1 cellular context compared by ENCODE assay signal in the genomic region with DNA sequence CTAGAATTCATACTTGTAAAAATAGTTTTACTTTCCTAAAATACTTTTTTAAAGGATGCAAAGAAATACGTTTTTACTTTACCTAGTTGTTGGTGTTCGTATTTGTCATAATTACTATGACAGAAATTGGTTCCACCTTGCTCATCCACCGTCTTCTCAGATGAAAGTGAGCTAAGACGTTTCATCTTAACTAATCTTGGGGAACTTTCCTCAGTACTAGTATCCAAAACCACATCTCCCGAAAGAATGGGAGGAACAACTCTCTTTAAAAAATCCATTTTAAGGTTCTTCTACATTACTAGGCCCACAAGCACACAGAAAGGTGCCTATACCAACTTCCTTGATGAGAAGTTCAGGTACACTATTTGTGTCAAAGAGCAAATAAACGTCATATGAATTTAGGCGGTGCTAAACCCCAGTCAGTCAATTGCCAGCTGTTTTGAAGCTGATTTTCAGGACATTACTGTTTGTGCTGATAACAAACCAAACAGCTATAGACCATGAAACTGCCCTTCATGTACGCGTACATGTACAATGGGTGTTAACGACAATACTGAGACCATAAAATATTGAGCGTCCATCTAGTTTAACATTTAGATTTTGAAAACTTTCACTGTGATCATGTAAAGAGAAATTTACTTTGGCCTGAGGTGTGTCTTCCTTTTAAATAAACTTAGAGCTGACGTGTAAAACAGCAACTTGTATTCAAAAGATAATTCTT.
TF ChIP-seq lines count a peak whose summit lies in the region.

No MANE protein-coding gene starts in this region.

TF ChIP-seq in K562, 482 proteins besides CTCF, POLR2A, EP300 and RAD21 (continues in another document):
- TF ChIP-seq PHF21A (IDR thresholded peaks at IDR 0.05; ENCODE audit: borderline replicate concordance, low read depth) (no peak), TCF7 (IDR thresholded peaks at IDR 0.05; ENCODE audit: borderline replicate concordance) (no peak), NCOA6 (IDR thresholded peaks at IDR 0.05) (no peak), FUS (optimal IDR thresholded peaks at IDR 0.05; ENCODE audit: low read depth, low read length) (no peak), GATAD2A (IDR thresholded peaks at IDR 0.05) (no peak), PCBP2 (IDR thresholded peaks at IDR 0.05; ENCODE audit: low read depth, low read length, poor library complexity, severe bottlenecking) (no peak), RCOR1 (IDR thresholded peaks at IDR 0.05; ENCODE audit: borderline replicate concordance in 1 of 2, low read depth in 2 of 2, low read length in 2 of 2) (peak in 1 of 2 experiments; percentile 78; a peak in 1 of 4 replicates), RFX1 (IDR thresholded peaks at IDR 0.05) (no peak), KAT8 (IDR thresholded peaks at IDR 0.05; ENCODE audit: low read depth) (no peak), ZBED1 (IDR thresholded peaks at IDR 0.05) (no peak), BCOR (IDR thresholded peaks at IDR 0.05) (no peak), MCM3 (IDR thresholded peaks at IDR 0.05) (no peak), E2F3 (CRISPR knock-in tag; IDR thresholded peaks at IDR 0.05) (no peak), NFE2 (IDR thresholded peaks at IDR 0.05; ENCODE audit: low read depth) (peak; percentile 35; the same call in 1 of the 2 replicates), ZNF316 (IDR thresholded peaks at IDR 0.05) (no peak), SP2 (IDR thresholded peaks at IDR 0.05; ENCODE audit: extremely low read depth, low read depth, low read length, poor library complexity, severe bottlenecking) (no peak), ZNF354B (CRISPR knock-in tag; IDR thresholded peaks at IDR 0.05) (no peak), TGIF2 (CRISPR knock-in tag; IDR thresholded peaks at IDR 0.05) (no peak), HLTF (IDR thresholded peaks at IDR 0.05) (no peak), ZNF282 (CRISPR knock-in tag; IDR thresholded peaks at IDR 0.05) (no peak), SAP30 (IDR thresholded peaks at IDR 0.05; ENCODE audit: borderline replicate concordance, insufficient read depth, low read depth, low read length, poor library complexity, severe bottlenecking) (no peak), ZNF408 (CRISPR knock-in tag; IDR thresholded peaks at IDR 0.05; ENCODE audit: low read depth) (no peak), ZFP30 (CRISPR knock-in tag; IDR thresholded peaks at IDR 0.05; ENCODE audit: borderline replicate concordance) (no peak), ZNF644 (tag; IDR thresholded peaks at IDR 0.05; ENCODE audit: low read depth) (no peak), FOS (IDR thresholded peaks at IDR 0.05; ENCODE audit: extremely low read depth, insufficient read length) (no peak), SIN3B (IDR thresholded peaks at IDR 0.05; ENCODE audit: low read depth) (no peak), TAF9B (IDR thresholded peaks at IDR 0.05; ENCODE audit: partially characterized antibody) (peak; percentile 35), JUN (IDR thresholded peaks at IDR 0.05; ENCODE audit: borderline replicate concordance, low read depth, low read length) (no peak), JUN (CRISPR knock-in tag; IDR thresholded peaks at IDR 0.05; ENCODE audit: borderline replicate concordance) (no peak), ZNF778 (CRISPR knock-in tag; IDR thresholded peaks at IDR 0.05) (no peak), PYGO2 (tag; IDR thresholded peaks at IDR 0.05) (no peak), NR1H2 (CRISPR knock-in tag; IDR thresholded peaks at IDR 0.05) (0 out of 2 replicates have a peak, but pooled peaks have one; percentile 76), ZNF707 (CRISPR knock-in tag; conservative IDR thresholded peaks at IDR 0.05) (no peak), RHOXF2B (CRISPR knock-in tag; conservative IDR thresholded peaks at IDR 0.05) (no peak), NCOR1 (IDR thresholded peaks at IDR 0.05) (peak; percentile 84), ZNF561 (CRISPR knock-in tag; conservative IDR thresholded peaks at IDR 0.05) (no peak), TEAD1 (CRISPR knock-in tag; IDR thresholded peaks at IDR 0.05) (no peak), NRF1 (conservative IDR thresholded peaks at IDR 0.05 in 1 of 2, IDR thresholded peaks at IDR 0.05 in 1 of 2) (no peak), CBX5 (IDR thresholded peaks at IDR 0.05; ENCODE audit: borderline replicate concordance, low read depth) (no peak), ASH1L (IDR thresholded peaks at IDR 0.05; ENCODE audit: borderline replicate concordance, low read depth, partially characterized antibody) (no peak), ESRRB (CRISPR knock-in tag; IDR thresholded peaks at IDR 0.05; ENCODE audit: borderline replicate concordance) (no peak), YBX1 (IDR thresholded peaks at IDR 0.05) (no peak), CBX1 (IDR thresholded peaks at IDR 0.05; ENCODE audit: low read depth) (no peak), ELF2 (CRISPR knock-in tag; IDR thresholded peaks at IDR 0.05) (no peak), GABPA (tag; conservative IDR thresholded peaks at IDR 0.05; ENCODE audit: low read depth) (no peak), ZNF24 (IDR thresholded peaks at IDR 0.05) (no peak), L3MBTL2 (IDR thresholded peaks at IDR 0.05) (no peak), TCF3 (CRISPR knock-in tag; IDR thresholded peaks at IDR 0.05) (peak; percentile 91), FOXA3 (CRISPR knock-in tag; conservative IDR thresholded peaks at IDR 0.05 in 1 of 2, IDR thresholded peaks at IDR 0.05 in 1 of 2) (0 out of 4 replicates have a peak, but pooled peaks of 1 of the 2 experiments have one; percentile 10), MTA3 (IDR thresholded peaks at IDR 0.05; ENCODE audit: borderline replicate concordance) (peak; percentile 34; the same call in 1 of the 2 replicates), PRPF4 (IDR thresholded peaks at IDR 0.05; ENCODE audit: insufficient read depth, low read depth, low read length, poor library complexity, severe bottlenecking) (no peak), ELF1 (tag; IDR thresholded peaks at IDR 0.05) (0 out of 2 replicates have a peak, but pooled peaks have one; percentile 18), SREBF1 (IDR thresholded peaks at IDR 0.05; ENCODE audit: borderline replicate concordance, low read depth, low read length) (no peak), LEF1 (IDR thresholded peaks at IDR 0.05) (peak; percentile 73), IFI16 (CRISPR knock-in tag; IDR thresholded peaks at IDR 0.05) (no peak)
- TF ChIP-seq, protein P1, sequence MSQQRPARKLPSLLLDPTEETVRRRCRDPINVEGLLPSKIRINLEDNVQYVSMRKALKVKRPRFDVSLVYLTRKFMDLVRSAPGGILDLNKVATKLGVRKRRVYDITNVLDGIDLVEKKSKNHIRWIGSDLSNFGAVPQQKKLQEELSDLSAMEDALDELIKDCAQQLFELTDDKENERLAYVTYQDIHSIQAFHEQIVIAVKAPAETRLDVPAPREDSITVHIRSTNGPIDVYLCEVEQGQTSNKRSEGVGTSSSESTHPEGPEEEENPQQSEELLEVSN (IDR thresholded peaks at IDR 0.05; ENCODE audit: borderline replicate concordance in 1 of 2, extremely low read depth in 1 of 2, insufficient read depth in 1 of 2, insufficient read length in 1 of 2, low read depth in 1 of 2, low read length in 1 of 2, poor library complexity in 1 of 2, severe bottlenecking in 1 of 2), result no peak
- TF ChIP-seq, protein P2, sequence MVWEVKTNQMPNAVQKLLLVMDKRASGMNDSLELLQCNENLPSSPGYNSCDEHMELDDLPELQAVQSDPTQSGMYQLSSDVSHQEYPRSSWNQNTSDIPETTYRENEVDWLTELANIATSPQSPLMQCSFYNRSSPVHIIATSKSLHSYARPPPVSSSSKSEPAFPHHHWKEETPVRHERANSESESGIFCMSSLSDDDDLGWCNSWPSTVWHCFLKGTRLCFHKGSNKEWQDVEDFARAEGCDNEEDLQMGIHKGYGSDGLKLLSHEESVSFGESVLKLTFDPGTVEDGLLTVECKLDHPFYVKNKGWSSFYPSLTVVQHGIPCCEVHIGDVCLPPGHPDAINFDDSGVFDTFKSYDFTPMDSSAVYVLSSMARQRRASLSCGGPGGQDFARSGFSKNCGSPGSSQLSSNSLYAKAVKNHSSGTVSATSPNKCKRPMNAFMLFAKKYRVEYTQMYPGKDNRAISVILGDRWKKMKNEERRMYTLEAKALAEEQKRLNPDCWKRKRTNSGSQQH (CRISPR knock-in tag; IDR thresholded peaks at IDR 0.05), result no peak
- TF ChIP-seq, protein P3, sequence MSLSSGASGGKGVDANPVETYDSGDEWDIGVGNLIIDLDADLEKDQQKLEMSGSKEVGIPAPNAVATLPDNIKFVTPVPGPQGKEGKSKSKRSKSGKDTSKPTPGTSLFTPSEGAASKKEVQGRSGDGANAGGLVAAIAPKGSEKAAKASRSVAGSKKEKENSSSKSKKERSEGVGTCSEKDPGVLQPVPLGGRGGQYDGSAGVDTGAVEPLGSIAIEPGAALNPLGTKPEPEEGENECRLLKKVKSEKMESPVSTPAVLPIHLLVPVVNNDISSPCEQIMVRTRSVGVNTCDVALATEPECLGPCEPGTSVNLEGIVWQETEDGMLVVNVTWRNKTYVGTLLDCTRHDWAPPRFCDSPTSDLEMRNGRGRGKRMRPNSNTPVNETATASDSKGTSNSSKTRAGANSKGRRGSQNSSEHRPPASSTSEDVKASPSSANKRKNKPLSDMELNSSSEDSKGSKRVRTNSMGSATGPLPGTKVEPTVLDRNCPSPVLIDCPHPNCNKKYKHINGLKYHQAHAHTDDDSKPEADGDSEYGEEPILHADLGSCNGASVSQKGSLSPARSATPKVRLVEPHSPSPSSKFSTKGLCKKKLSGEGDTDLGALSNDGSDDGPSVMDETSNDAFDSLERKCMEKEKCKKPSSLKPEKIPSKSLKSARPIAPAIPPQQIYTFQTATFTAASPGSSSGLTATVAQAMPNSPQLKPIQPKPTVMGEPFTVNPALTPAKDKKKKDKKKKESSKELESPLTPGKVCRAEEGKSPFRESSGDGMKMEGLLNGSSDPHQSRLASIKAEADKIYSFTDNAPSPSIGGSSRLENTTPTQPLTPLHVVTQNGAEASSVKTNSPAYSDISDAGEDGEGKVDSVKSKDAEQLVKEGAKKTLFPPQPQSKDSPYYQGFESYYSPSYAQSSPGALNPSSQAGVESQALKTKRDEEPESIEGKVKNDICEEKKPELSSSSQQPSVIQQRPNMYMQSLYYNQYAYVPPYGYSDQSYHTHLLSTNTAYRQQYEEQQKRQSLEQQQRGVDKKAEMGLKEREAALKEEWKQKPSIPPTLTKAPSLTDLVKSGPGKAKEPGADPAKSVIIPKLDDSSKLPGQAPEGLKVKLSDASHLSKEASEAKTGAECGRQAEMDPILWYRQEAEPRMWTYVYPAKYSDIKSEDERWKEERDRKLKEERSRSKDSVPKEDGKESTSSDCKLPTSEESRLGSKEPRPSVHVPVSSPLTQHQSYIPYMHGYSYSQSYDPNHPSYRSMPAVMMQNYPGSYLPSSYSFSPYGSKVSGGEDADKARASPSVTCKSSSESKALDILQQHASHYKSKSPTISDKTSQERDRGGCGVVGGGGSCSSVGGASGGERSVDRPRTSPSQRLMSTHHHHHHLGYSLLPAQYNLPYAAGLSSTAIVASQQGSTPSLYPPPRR (CRISPR knock-in tag; IDR thresholded peaks at IDR 0.05; ENCODE audit: borderline replicate concordance), result no peak
- TF ChIP-seq, protein P4, sequence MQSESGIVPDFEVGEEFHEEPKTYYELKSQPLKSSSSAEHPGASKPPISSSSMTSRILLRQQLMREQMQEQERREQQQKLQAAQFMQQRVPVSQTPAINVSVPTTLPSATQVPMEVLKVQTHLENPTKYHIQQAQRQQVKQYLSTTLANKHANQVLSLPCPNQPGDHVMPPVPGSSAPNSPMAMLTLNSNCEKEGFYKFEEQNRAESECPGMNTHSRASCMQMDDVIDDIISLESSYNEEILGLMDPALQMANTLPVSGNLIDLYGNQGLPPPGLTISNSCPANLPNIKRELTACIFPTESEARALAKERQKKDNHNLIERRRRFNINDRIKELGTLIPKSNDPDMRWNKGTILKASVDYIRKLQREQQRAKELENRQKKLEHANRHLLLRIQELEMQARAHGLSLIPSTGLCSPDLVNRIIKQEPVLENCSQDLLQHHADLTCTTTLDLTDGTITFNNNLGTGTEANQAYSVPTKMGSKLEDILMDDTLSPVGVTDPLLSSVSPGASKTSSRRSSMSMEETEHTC (IDR thresholded peaks at IDR 0.05), result no peak
- TF ChIP-seq, protein P5, sequence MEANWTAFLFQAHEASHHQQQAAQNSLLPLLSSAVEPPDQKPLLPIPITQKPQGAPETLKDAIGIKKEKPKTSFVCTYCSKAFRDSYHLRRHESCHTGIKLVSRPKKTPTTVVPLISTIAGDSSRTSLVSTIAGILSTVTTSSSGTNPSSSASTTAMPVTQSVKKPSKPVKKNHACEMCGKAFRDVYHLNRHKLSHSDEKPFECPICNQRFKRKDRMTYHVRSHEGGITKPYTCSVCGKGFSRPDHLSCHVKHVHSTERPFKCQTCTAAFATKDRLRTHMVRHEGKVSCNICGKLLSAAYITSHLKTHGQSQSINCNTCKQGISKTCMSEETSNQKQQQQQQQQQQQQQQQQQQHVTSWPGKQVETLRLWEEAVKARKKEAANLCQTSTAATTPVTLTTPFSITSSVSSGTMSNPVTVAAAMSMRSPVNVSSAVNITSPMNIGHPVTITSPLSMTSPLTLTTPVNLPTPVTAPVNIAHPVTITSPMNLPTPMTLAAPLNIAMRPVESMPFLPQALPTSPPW (CRISPR knock-in tag; IDR thresholded peaks at IDR 0.05), result no peak
- TF ChIP-seq, protein P6, sequence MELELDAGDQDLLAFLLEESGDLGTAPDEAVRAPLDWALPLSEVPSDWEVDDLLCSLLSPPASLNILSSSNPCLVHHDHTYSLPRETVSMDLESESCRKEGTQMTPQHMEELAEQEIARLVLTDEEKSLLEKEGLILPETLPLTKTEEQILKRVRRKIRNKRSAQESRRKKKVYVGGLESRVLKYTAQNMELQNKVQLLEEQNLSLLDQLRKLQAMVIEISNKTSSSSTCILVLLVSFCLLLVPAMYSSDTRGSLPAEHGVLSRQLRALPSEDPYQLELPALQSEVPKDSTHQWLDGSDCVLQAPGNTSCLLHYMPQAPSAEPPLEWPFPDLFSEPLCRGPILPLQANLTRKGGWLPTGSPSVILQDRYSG (tag; conservative IDR thresholded peaks at IDR 0.05; ENCODE audit: low read depth), result no peak
- TF ChIP-seq, protein P7, sequence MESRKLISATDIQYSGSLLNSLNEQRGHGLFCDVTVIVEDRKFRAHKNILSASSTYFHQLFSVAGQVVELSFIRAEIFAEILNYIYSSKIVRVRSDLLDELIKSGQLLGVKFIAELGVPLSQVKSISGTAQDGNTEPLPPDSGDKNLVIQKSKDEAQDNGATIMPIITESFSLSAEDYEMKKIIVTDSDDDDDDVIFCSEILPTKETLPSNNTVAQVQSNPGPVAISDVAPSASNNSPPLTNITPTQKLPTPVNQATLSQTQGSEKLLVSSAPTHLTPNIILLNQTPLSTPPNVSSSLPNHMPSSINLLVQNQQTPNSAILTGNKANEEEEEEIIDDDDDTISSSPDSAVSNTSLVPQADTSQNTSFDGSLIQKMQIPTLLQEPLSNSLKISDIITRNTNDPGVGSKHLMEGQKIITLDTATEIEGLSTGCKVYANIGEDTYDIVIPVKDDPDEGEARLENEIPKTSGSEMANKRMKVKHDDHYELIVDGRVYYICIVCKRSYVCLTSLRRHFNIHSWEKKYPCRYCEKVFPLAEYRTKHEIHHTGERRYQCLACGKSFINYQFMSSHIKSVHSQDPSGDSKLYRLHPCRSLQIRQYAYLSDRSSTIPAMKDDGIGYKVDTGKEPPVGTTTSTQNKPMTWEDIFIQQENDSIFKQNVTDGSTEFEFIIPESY (CRISPR knock-in tag; IDR thresholded peaks at IDR 0.05), result no peak
